Comparison of ENCODE assay signal across 20 cellular contexts in the genomic region with DNA sequence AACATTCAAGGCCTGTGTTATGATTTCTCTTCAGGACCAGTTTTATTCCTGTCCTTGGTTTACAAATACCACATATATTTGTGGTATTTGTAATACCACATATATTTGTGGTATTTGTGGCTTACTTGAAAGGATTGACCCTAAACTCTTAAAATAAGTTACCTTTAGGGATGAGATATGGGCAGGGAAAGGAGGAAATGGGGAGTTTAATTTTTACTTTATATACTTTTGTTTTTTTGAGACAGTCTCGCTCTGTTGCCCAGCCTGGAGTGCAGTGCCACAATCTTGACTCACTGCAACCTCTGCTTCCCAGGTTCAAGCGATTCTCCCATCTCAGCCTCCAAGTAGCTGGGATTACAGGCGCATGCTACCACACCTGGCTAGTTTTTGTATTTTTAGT. TPM values are rescaled to one million over a fixed set of nuclear protein-coding genes. Genes with fewer than 3 reads are reported as not detected.
DNase-seq lines count a peak whose midpoint lies in the region; ATAC-seq, FAIRE-seq and TF ChIP-seq lines count a peak whose summit lies in the region.
"Had no signal": no experiment of that assay in that cellular context is flagged by ENCODE, and none has a peak within 500 bp of the region (broad histone marks: within the 10 kb centered on the region; RNA-seq: fewer than 3 reads in every experiment).

No MANE protein-coding gene starts in this region.

- H2AFZ ChIP-seq in OCI-LY1 (ENCODE audit: low read length), result no peak overlapping the region
- H2AFZ ChIP-seq: PC-9 had no signal

- no peak overlapping the region for H3K4me3 Mint-ChIP-seq in activated naive CD4-positive, alpha-beta T cell treated with anti-CD3 and anti-CD28 coated beads, Interleukin-2, amount 50 U/mL, for 24 hours
- no peak overlapping the region for H3K4me3 Mint-ChIP-seq in activated naive CD4-positive, alpha-beta T cell treated with anti-CD3 and anti-CD28 coated beads, Interleukin-2, amount 10 ng/mL, durations not matched to agents 7 days and 5 days
- H3K4me3 Mint-ChIP-seq: CD8-positive, alpha-beta T cell had no signal

- no peaks in the 10 kb centered on the region for H3K9me2 ChIP-seq in OCI-LY1 (ENCODE audit: low read depth, low read length)

- TF ChIP-seq CTCF in OCI-LY1 (IDR thresholded peaks at IDR 0.05; ENCODE audit: low read length), result no peak

- no peaks in the 10 kb centered on the region for H3K27me3 Mint-ChIP-seq in activated naive CD4-positive, alpha-beta T cell treated with anti-CD3 and anti-CD28 coated beads, Interleukin-2, amount 50 U/mL, for 24 hours
- H3K27me3 Mint-ChIP-seq in activated naive CD4-positive, alpha-beta T cell treated with anti-CD3 and anti-CD28 coated beads, Interleukin-2, amount 10 ng/mL, durations not matched to agents 7 days and 5 days, result no peaks in the 10 kb centered on the region

- peaks cover 47% of the 10 kb centered on the region for H3K4me1 Mint-ChIP-seq in activated naive CD4-positive, alpha-beta T cell treated with anti-CD3 and anti-CD28 coated beads, Interleukin-2, amount 50 U/mL, for 24 hours
- H3K4me1 Mint-ChIP-seq in activated naive CD4-positive, alpha-beta T cell treated with anti-CD3 and anti-CD28 coated beads, Interleukin-2, amount 10 ng/mL, durations not matched to agents 7 days and 5 days, result peaks cover 54% of the 10 kb centered on the region

- no peak overlapping the region for H3K9ac ChIP-seq in OCI-LY1 (ENCODE audit: low read length)

- no peak overlapping the region for H3K4me2 ChIP-seq in OCI-LY1 (ENCODE audit: low read length)
- H3K4me2 ChIP-seq: PC-9 had no signal

- no peak for FAIRE-seq in GM12891 (lab: Jason Lieb, UNC)

- H3F3A ChIP-seq in OCI-LY1 (ENCODE audit: insufficient read depth, low read length), result peaks cover 10% of the 10 kb centered on the region

- H3K79me2 ChIP-seq in OCI-LY1 (ENCODE audit: insufficient read depth, low read length), result peaks cover 37% of the 10 kb centered on the region

- no peaks in the 10 kb centered on the region for H4K20me1 ChIP-seq in OCI-LY1 (ENCODE audit: insufficient read depth, low read length)

- peaks cover 8% of the 10 kb centered on the region; the same call in 1 of the 2 replicates for H3K36me3 ChIP-seq in OCI-LY1 (ENCODE audit: insufficient read depth, low read length)

- TF ChIP-seq POLR2A in GM12891 (IDR thresholded peaks at IDR 0.05; ENCODE audit: low read depth, low read length), result no peak

- no peak for DNase-seq in activated naive CD4-positive, alpha-beta T cell treated with anti-CD3 and anti-CD28 coated beads, Interleukin-2, amount 10 ng/mL, durations not matched to agents 7 days and 5 days
- DNase-seq in iris pigment epithelial cell (ENCODE audit: low read depth) (peak; percentile 23), cortex of kidney (lab: John Stamatoyannopoulos, UW) (no peak), GM12891 (ENCODE audit: insufficient read length, low spot score) (no peak)
- DNase-seq: 8988T; Calu3; CD8-positive, alpha-beta T cell; H7; Karpas-422; NCI-H1417 treated with DMSO at 0.1 percent for 48 hours; NCI-H187 treated with DMSO at 0.1 percent for 48 hours; NCI-H345; NCI-H524 treated with DMSO at 0.1 percent for 48 hours; PC-9; SIG-M5 had no signal

- peaks cover 7% of the 10 kb centered on the region for H3K36me3 Mint-ChIP-seq in activated naive CD4-positive, alpha-beta T cell treated with anti-CD3 and anti-CD28 coated beads, Interleukin-2, amount 50 U/mL, for 24 hours
- peaks cover 17% of the 10 kb centered on the region for H3K36me3 Mint-ChIP-seq in activated naive CD4-positive, alpha-beta T cell treated with anti-CD3 and anti-CD28 coated beads, Interleukin-2, amount 10 ng/mL, durations not matched to agents 7 days and 5 days

- no peaks in the 10 kb centered on the region for H3K27me3 ChIP-seq in OCI-LY1 (ENCODE audit: insufficient read depth, low read length)

- CTCF ChIA-PET in activated naive CD4-positive, alpha-beta T cell treated with anti-CD3 and anti-CD28 coated beads, Interleukin-2, amount 10 ng/mL, durations not matched to agents 7 days and 5 days (lab: Charles Lee), result interaction anchor here (1.3 kb wide), 1 partner anchor 20 kb away, joined by 5 read pairs; no protein-coding TSS in a partner anchor

- H3K4me3 ChIP-seq in OCI-LY1 (ENCODE audit: low read depth, low read length, poor library complexity, severe bottlenecking), result no peak overlapping the region
- H3K4me3 ChIP-seq: PC-9 had no signal

- peak overlapping the region; percentile 62 for H3K27ac Mint-ChIP-seq in activated naive CD4-positive, alpha-beta T cell treated with anti-CD3 and anti-CD28 coated beads, Interleukin-2, amount 50 U/mL, for 24 hours
- no peak overlapping the region for H3K27ac Mint-ChIP-seq in activated naive CD4-positive, alpha-beta T cell treated with anti-CD3 and anti-CD28 coated beads, Interleukin-2, amount 10 ng/mL, durations not matched to agents 7 days and 5 days
- H3K27ac Mint-ChIP-seq: CD8-positive, alpha-beta T cell had no signal

- H3K27ac ChIP-seq in OCI-LY1 (ENCODE audit: low read depth, low read length, poor library complexity, severe bottlenecking), result peak overlapping the region; percentile 31
- H3K27ac ChIP-seq: PC-9, RWPE1 had no signal

- peaks cover 40% of the 10 kb centered on the region for H3K4me1 ChIP-seq in OCI-LY1 (ENCODE audit: insufficient read depth, low read length, severe bottlenecking)

- H3K9me3 Mint-ChIP-seq in activated naive CD4-positive, alpha-beta T cell treated with anti-CD3 and anti-CD28 coated beads, Interleukin-2, amount 50 U/mL, for 24 hours, result no peaks in the 10 kb centered on the region
- peaks cover 7% of the 10 kb centered on the region for H3K9me3 Mint-ChIP-seq in activated naive CD4-positive, alpha-beta T cell treated with anti-CD3 and anti-CD28 coated beads, Interleukin-2, amount 10 ng/mL, durations not matched to agents 7 days and 5 days
- H3K9me3 Mint-ChIP-seq: CD8-positive, alpha-beta T cell had no signal

- ATAC-seq in GM18517 (IDR thresholded peaks at IDR 0.05; ENCODE audit: unreplicated experiment) (no peak), GM21786 (IDR thresholded peaks at IDR 0.05; ENCODE audit: unreplicated experiment) (no peak)
- ATAC-seq: CD8-positive, alpha-beta T cell had no signal

- no peaks in the 10 kb centered on the region for H3K9me3 ChIP-seq in OCI-LY1 (ENCODE audit: low read length)

TF ChIP-seq in GM12891, 5 proteins besides CTCF, POLR2A, EP300 and RAD21:
- no peak for TF ChIP-seq POU2F2 (IDR thresholded peaks at IDR 0.05; ENCODE audit: low read depth, low read length)
- TF ChIP-seq TAF1 (IDR thresholded peaks at IDR 0.05; ENCODE audit: low read depth, low read length), result no peak
- no peak for TF ChIP-seq POLR2AphosphoS5 (IDR thresholded peaks at IDR 0.05; ENCODE audit: low read depth, low read length)
- TF ChIP-seq PAX5 (IDR thresholded peaks at IDR 0.05; ENCODE audit: insufficient read depth, low read length, severe bottlenecking), result no peak
- TF ChIP-seq SPI1 (IDR thresholded peaks at IDR 0.05; ENCODE audit: low read depth, low read length), result no peak

RNA-seq across cellular contexts. Expression of a gene that starts 2.3 kb away (rescaled TPM):
- 9.2 TPM for polyA plus RNA-seq in GM12891 (2012; ENCODE audit: low read depth, missing spikeins)

RNA-seq across cellular contexts. Expression of a gene that starts 3.4 kb away (rescaled TPM):
- polyA plus RNA-seq in GM12891 (2012; ENCODE audit: low read depth, missing spikeins), result 1.8 TPM
